In the genomic region with DNA sequence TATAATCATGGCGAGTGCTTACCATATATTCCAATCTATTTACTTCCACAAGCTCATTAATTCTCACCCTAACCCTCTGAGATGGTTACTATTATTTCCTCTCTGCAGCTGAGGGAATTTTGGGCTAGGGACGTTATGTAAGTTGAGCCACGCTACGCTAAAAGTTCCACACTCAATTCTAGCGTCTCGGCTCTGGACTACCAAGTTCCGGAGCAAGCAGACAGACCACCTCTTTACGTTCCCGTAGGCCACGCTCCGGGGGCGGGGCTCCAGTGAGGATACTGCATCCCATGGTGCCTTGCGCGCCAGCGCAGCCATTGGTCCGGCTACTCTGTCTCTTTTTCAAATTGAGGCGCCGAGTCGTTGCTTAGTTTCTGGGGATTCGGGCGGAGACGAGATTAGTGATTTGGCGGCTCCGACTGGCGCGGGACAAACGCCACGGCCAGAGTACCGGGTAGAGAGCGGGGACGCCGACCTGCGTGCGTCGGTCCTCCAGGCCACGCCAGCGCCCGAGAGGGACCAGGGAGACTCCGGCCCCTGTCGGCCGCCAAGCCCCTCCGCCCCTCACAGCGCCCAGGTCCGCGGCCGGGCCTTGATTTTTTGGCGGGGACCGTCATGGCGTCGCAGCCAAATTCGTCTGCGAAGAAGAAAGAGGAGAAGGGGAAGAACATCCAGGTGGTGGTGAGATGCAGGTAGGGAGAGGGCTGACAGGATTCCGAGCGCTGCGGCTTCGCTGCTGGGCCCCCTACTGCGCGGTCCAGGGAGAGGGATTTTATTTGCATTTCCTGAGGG, we compare ENCODE assay signal across 8 cellular contexts. TPM values are rescaled to one million over a fixed set of nuclear protein-coding genes. Genes with fewer than 3 reads are reported as not detected.
DNase-seq lines count a peak whose midpoint lies in the region; ATAC-seq and TF ChIP-seq lines count a peak whose summit lies in the region.

A gene (plus strand): TSS at position 370 of the 792 bp plus-strand sequence. CDS start 246 bp downstream, at position 616.

- peak within 1 kb of the TSS; percentile 99 for H3K4me3 Mint-ChIP-seq in activated CD4-positive, alpha-beta T cell treated with anti-CD3 and anti-CD28 coated beads, Interleukin-2, amount 10 ng/mL, durations not matched to agents 24 days and 14 days

- intact Hi-C loops in activated CD4-positive, alpha-beta T cell treated with anti-CD3 and anti-CD28 coated beads, Interleukin-2, amount 10 ng/mL, durations not matched to agents 24 days and 14 days (cut with micrococcal nuclease), result loop anchor here (1.0 to 5.0 kb wide), 4 partner anchors 76 to 302 kb away; a partner anchor contains a TSS
- intact Hi-C loops in left colon (cut with DNase I, micrococcal nuclease), result no loop called here

- H3K9me3 ChIP-seq in BE2C, result no peaks in the 10 kb centered on the region

- no peak for TF ChIP-seq CTCF in BE2C (IDR thresholded peaks at IDR 0.05; ENCODE audit: low read depth, low read length)
- no peak for TF ChIP-seq CTCF in coronary artery (IDR thresholded peaks at IDR 0.05)

- H3K27me3 Mint-ChIP-seq in activated CD4-positive, alpha-beta T cell treated with anti-CD3 and anti-CD28 coated beads, Interleukin-2, amount 10 ng/mL, durations not matched to agents 24 days and 14 days, result no peaks in the 10 kb centered on the region

- H3K36me3 ChIP-seq in BE2C, result 0 out of 2 replicates have a peak, but pooled peaks cover 3% of the 10 kb centered on the region

- peaks cover 52% of the 10 kb centered on the region for H3K4me1 Mint-ChIP-seq in activated CD4-positive, alpha-beta T cell treated with anti-CD3 and anti-CD28 coated beads, Interleukin-2, amount 10 ng/mL, durations not matched to agents 24 days and 14 days

- H3K36me3 Mint-ChIP-seq in activated CD4-positive, alpha-beta T cell treated with anti-CD3 and anti-CD28 coated beads, Interleukin-2, amount 10 ng/mL, durations not matched to agents 24 days and 14 days (ENCODE audit: low read depth), result peaks cover 8% of the 10 kb centered on the region

- H3K4me1 ChIP-seq in BE2C, result no peaks in the 10 kb centered on the region

- no peaks in the 10 kb centered on the region for H3K27me3 ChIP-seq in BE2C

- H3K27ac ChIP-seq in coronary artery, result peak within 1 kb of the TSS; percentile 91 to 94

- peak within 1 kb of the TSS; percentile 96 for H3K4me3 ChIP-seq in BE2C (ENCODE audit: low read depth, low read length)
- peak within 1 kb of the TSS; percentile 71 for H3K4me3 ChIP-seq in coronary artery

- peak; percentile 61 for ATAC-seq in HG03460 (IDR thresholded peaks at IDR 0.05; ENCODE audit: unreplicated experiment)
- peak; percentile 86 for ATAC-seq in left colon

- no peaks in the 10 kb centered on the region for H3K9me3 Mint-ChIP-seq in activated CD4-positive, alpha-beta T cell treated with anti-CD3 and anti-CD28 coated beads, Interleukin-2, amount 10 ng/mL, durations not matched to agents 24 days and 14 days

- peak; percentile 97 for DNase-seq in BE2C
- peak; percentile 58 for DNase-seq in GM19240 (ENCODE audit: insufficient read length, low spot score)
- peak; percentile 87 for DNase-seq in NCI-H526 treated with DMSO at 0.1 percent for 48 hours (lab: John Stamatoyannopoulos, UW)
- peak; percentile 99 for DNase-seq in activated CD4-positive, alpha-beta T cell treated with anti-CD3 and anti-CD28 coated beads, Interleukin-2, amount 10 ng/mL, durations not matched to agents 24 days and 14 days
- peak; percentile 97 for DNase-seq in coronary artery (ENCODE audit: low spot score)
- peak; percentile 98 to 100 for DNase-seq in left colon
- peak; percentile 97 for DNase-seq in stimulated activated CD4-positive, alpha-beta T cell treated with anti-CD3 and anti-CD28 coated beads, Interleukin-1b, Interleukin-23, amount 100 ng/mL, for 48 hours

- peak within 1 kb of the TSS; percentile 98 for H3K27ac Mint-ChIP-seq in activated CD4-positive, alpha-beta T cell treated with anti-CD3 and anti-CD28 coated beads, Interleukin-2, amount 10 ng/mL, durations not matched to agents 24 days and 14 days

RNA-seq across cellular contexts. Expression of the gene that starts here (rescaled TPM):
- polyA plus RNA-seq in BE2C (2012; ENCODE audit: insufficient read depth, insufficient read length, low read depth), result 2.9 TPM
- 39.0 and 39.9 TPM in 2 replicates for total RNA-seq in activated CD4-positive, alpha-beta T cell treated with anti-CD3 and anti-CD28 coated beads, Interleukin-2, amount 10 ng/mL, durations not matched to agents 24 days and 14 days
- 1 to 10 TPM; 3.5 to 8.6 TPM for total RNA-seq in left colon

Comparison
In these comparisons a context has a peak if more than half of its experiments do, and no peak if none do; other contexts are left out.
1. Peak in every context shown above with its lines: DNase-seq, ATAC-seq, H3K4me3 ChIP-seq and H3K27ac ChIP-seq.